9 cellular contexts compared by ENCODE assay signal in genomic region chr22:44664149-44664548, GRCh38. TPM values are rescaled to one million over a fixed set of nuclear protein-coding genes. Genes with fewer than 3 reads are reported as not detected.
A peak's percentile ranks its signal among the peaks of the same experiment; 100 is the strongest.
DNase-seq lines count a peak whose midpoint lies in the region; ATAC-seq and TF ChIP-seq lines count a peak whose summit lies in the region.
"Had no signal": no experiment of that assay in that cellular context is flagged by ENCODE, and none has a peak within 500 bp of the region (broad histone marks: within the 10 kb centered on the region; RNA-seq: fewer than 3 reads in every experiment).

No MANE protein-coding gene starts in this region.

- POLR2A ChIA-PET in activated CD8-positive, alpha-beta T cell treated with anti-CD3 and anti-CD28 coated beads for 36 hours (lab: Charles Lee) = interaction anchor here (0.7 to 1.2 kb wide), 5 partner anchors 9 to 22 kb away, joined by 3 to 4 read pairs (median 3); no protein-coding TSS in a partner anchor

- H3K36me3 ChIP-seq in psoas muscle (ENCODE audit: insufficient read depth in 1 of 2, low read depth in 1 of 2) (no peaks in the 10 kb centered on the region), HAP-1 (replicated peaks) (no peaks in the 10 kb centered on the region)

- no peak overlapping the region for H3K27ac ChIP-seq in psoas muscle

- ATAC-seq in HG03108 (IDR thresholded peaks at IDR 0.05; ENCODE audit: unreplicated experiment) (peak; percentile 49), psoas muscle (peak in 2 of 4 donors; percentile 21 to 35), HG02571 (IDR thresholded peaks at IDR 0.05; ENCODE audit: unreplicated experiment) (no peak)
- ATAC-seq in activated CD8-positive, alpha-beta T cell treated with anti-CD3 and anti-CD28 coated beads for 36 hours = peak; percentile 60

- WGBS in psoas muscle, 3 donors = 55 to 68% (median 56%) methylated on average over 10 to 11 of the region's 11 CpGs

- DNase-seq in activated CD8-positive, alpha-beta T cell treated with anti-CD3 and anti-CD28 coated beads for 36 hours = peak; percentile 77
- DNase-seq in fibroblast of peridontal ligament (ENCODE audit: extremely low read depth) (peak; percentile 24), psoas muscle (peak; percentile 59 to 79), NCI-H774 (lab: John Stamatoyannopoulos, UW) (no peak), HAP-1 (ENCODE audit: low spot score in 2 of 2) (no peak), HuH-7 (ENCODE audit: low spot score) (no peak)

- H3K4me1 ChIP-seq in psoas muscle = peaks cover 4% of the 10 kb centered on the region
- H3K4me1 ChIP-seq in HAP-1 = no peaks in the 10 kb centered on the region; the same call in 1 of the 2 replicates

- CTCF ChIA-PET in activated CD8-positive, alpha-beta T cell treated with anti-CD3 and anti-CD28 coated beads for 36 hours (lab: Charles Lee) = interaction anchor here (0.9 to 2.9 kb wide), 5 partner anchors 20 to 583 kb away, joined by 3 to 8 read pairs (median 3); no protein-coding TSS in a partner anchor

- no peaks in the 10 kb centered on the region for H3K9me3 Mint-ChIP-seq in activated CD8-positive, alpha-beta T cell treated with anti-CD3 and anti-CD28 coated beads for 36 hours
- H3K9me3 Mint-ChIP-seq: dendritic cell treated with granulocyte-macrophage colony-stimulating factor and Interleukin-4, amounts not matched to agents 40 ng/mL and 50 ng/mL, for 4 days had no signal

- peak overlapping the region; percentile 67 for H3K27ac Mint-ChIP-seq in activated CD8-positive, alpha-beta T cell treated with anti-CD3 and anti-CD28 coated beads for 36 hours
- H3K27ac Mint-ChIP-seq: dendritic cell treated with granulocyte-macrophage colony-stimulating factor and Interleukin-4, amounts not matched to agents 40 ng/mL and 50 ng/mL, for 4 days had no signal

- no peaks in the 10 kb centered on the region for H3K36me3 Mint-ChIP-seq in activated CD8-positive, alpha-beta T cell treated with anti-CD3 and anti-CD28 coated beads for 36 hours (ENCODE audit: low read depth)

- H3K4me3 Mint-ChIP-seq in activated CD8-positive, alpha-beta T cell treated with anti-CD3 and anti-CD28 coated beads for 36 hours = no peak overlapping the region
- H3K4me3 Mint-ChIP-seq: dendritic cell treated with granulocyte-macrophage colony-stimulating factor and Interleukin-4, amounts not matched to agents 40 ng/mL and 50 ng/mL, for 4 days had no signal

- H3K9me3 ChIP-seq in psoas muscle = no peaks in the 10 kb centered on the region
- H3K9me3 ChIP-seq in HAP-1 = no peaks in the 10 kb centered on the region

- no peaks in the 10 kb centered on the region for H3K27me3 Mint-ChIP-seq in activated CD8-positive, alpha-beta T cell treated with anti-CD3 and anti-CD28 coated beads for 36 hours

- H3K4me3 ChIP-seq in psoas muscle = no peak overlapping the region
- H3K4me3 ChIP-seq in HAP-1 = no peak overlapping the region

- peaks cover 0 to 15% (median 3%) of the 10 kb centered on the region in 3 donors for H3K27me3 ChIP-seq in psoas muscle (ENCODE audit: insufficient read depth in 3 of 3, low read length in 2 of 3)
- no peaks in the 10 kb centered on the region for H3K27me3 ChIP-seq in HAP-1 (ENCODE audit: low read depth)

- intact Hi-C loops in activated CD8-positive, alpha-beta T cell treated with anti-CD3 and anti-CD28 coated beads for 36 hours (cut with micrococcal nuclease) = no loop called here
- intact Hi-C loops in psoas muscle (cut with DNase I) = no loop called here

- in situ Hi-C loops in HAP-1 (cut with MboI; ENCODE audit: low sequenced_read_pairs) = no loop called here

- no peak for TF ChIP-seq CTCF in activated CD8-positive, alpha-beta T cell treated with anti-CD3 and anti-CD28 coated beads for 36 hours (IDR thresholded peaks at IDR 0.05)
- no peak for TF ChIP-seq CTCF in psoas muscle (IDR thresholded peaks at IDR 0.05)

- peaks cover 51% of the 10 kb centered on the region for H3K4me1 Mint-ChIP-seq in activated CD8-positive, alpha-beta T cell treated with anti-CD3 and anti-CD28 coated beads for 36 hours (ENCODE audit: low read depth)

RNA-seq across cellular contexts. Expression of gene PRR5, which starts 37.9 kb away (rescaled TPM):
- 10 to 100 TPM; 26.8 to 27.3 TPM for total RNA-seq in activated CD8-positive, alpha-beta T cell treated with anti-CD3 and anti-CD28 coated beads for 36 hours
- 1 to 10 TPM in 3 of 4 donors, under 1 TPM in 1; 0.96 to 2.9 (median 2.5) TPM for total RNA-seq in psoas muscle
- polyA plus RNA-seq in psoas muscle = 1 to 10 TPM in 1 of 3 donors, under 1 TPM in 2; 0.48 to 1.6 (median 0.75) TPM

Comparison
In these comparisons a context has a peak if more than half of its experiments do, and no peak if none do; other contexts are left out.
1. DNase-seq: peak in activated CD8-positive, alpha-beta T cell treated with anti-CD3 and anti-CD28 coated beads for 36 hours (single experiment), fibroblast of peridontal ligament (single experiment) and psoas muscle (2 of 2); none in NCI-H774 (single experiment), HAP-1 (0 of 2) and HuH-7 (single experiment).
2. RNA of gene PRR5, which starts 37.9 kb away (total RNA-seq): 26.8 to 27.3 TPM in activated CD8-positive, alpha-beta T cell treated with anti-CD3 and anti-CD28 coated beads for 36 hours; 0.96 to 2.9 TPM in psoas muscle; every median in the first group is over 4 times any median in the second.